11 cellular contexts compared by ENCODE assay signal in the genomic region with DNA sequence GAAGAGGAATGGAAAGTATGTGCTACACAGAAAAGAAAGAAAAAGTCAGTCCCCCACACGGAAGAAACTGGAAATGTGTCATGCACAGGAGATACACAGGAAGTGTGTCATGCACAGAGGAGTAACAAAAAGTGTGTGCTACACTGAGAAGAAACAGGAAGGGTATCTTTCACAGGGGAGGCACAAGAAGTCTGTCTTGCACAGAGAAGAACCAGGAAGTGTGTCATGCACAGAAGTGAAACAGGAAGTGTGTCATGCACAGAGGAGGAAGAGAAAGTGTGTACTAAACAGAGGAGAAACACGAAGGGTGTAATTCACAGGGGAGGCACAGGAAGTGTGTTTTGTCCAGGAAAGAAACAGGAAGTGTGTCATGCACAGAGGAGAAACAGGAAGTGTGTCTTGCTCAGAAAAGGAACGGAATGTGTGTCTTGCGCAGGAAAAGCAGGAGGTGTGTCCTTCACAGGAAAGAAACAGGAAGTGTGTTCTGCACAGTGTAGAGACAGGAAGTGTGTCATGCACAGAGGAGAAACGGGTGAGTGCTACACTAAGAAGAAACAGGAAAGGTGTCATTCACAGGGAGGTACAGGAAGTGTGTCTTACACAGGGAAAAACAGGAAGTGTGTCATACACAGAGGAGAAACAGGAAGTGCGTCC.
A peak's percentile ranks its signal among the peaks of the same experiment; 100 is the strongest.
DNase-seq lines count a peak whose midpoint lies in the region; ATAC-seq and TF ChIP-seq lines count a peak whose summit lies in the region.
"Had no signal": no experiment of that assay in that cellular context is flagged by ENCODE, and none has a peak within 500 bp of the region (broad histone marks: within the 10 kb centered on the region; RNA-seq: fewer than 3 reads in every experiment).

No MANE protein-coding gene starts in this region.

- H3K27ac ChIP-seq in RWPE2 (ENCODE audit: poor library complexity, severe bottlenecking) = peak overlapping the region; percentile 27
- H3K27ac ChIP-seq: SJSA1 had no signal

- no peak overlapping the region for H3K4me3 ChIP-seq in RWPE2 (ENCODE audit: severe bottlenecking)
- H3K4me3 ChIP-seq: SJSA1 had no signal

- DNase-seq in activated CD8-positive, alpha-beta memory T cell treated with anti-CD3 and anti-CD28 coated beads, Interleukin-2, amount 10 ng/mL, durations not matched to agents 7 days and 5 days = no peak
- no peak for DNase-seq in activated CD8-positive, alpha-beta memory T cell treated with anti-CD3 and anti-CD28 coated beads for 24 hours
- DNase-seq in RWPE2 (ENCODE audit: low spot score) = no peak
- no peak for DNase-seq in natural killer cell treated with Interleukin-12 subunit alpha and Interleukin-12 subunit beta and Interleukin-15 and Interleukin-18, amount 100 ng/mL, for 72 hours (ENCODE audit: low spot score)
- no peak for DNase-seq in NCI-H2029 treated with DMSO at 0.1 percent for 48 hours (lab: John Stamatoyannopoulos, UW)
- no peak for DNase-seq in NCI-H2227 treated with DMSO at 0.1 percent for 48 hours (lab: John Stamatoyannopoulos, UW)
- no peak for DNase-seq in hepatic stellate cell (ENCODE audit: low spot score)
- DNase-seq: NCI-H2171 treated with DMSO at 0.1 percent for 48 hours, nephron progenitor cell had no signal

- no peaks in the 10 kb centered on the region for H3K4me1 ChIP-seq in RWPE2 (ENCODE audit: insufficient read depth, poor library complexity, severe bottlenecking)
- H3K4me1 ChIP-seq: SJSA1 had no signal

- H3K9me3 ChIP-seq in RWPE2 (ENCODE audit: severe bottlenecking) = no peaks in the 10 kb centered on the region
- H3K9me3 ChIP-seq: SJSA1 had no signal

- CTCF ChIA-PET in activated CD8-positive, alpha-beta memory T cell treated with anti-CD3 and anti-CD28 coated beads, Interleukin-2, amount 10 ng/mL, durations not matched to agents 7 days and 5 days (lab: Charles Lee) = no interaction called here

- no peaks in the 10 kb centered on the region for H3K36me3 ChIP-seq in RWPE2 (ENCODE audit: low read depth)
- H3K36me3 ChIP-seq: SJSA1 had no signal

- H3K9me3 Mint-ChIP-seq in activated CD8-positive, alpha-beta memory T cell treated with anti-CD3 and anti-CD28 coated beads, Interleukin-2, amount 10 ng/mL, durations not matched to agents 7 days and 5 days (ENCODE audit: low read depth) = no peaks in the 10 kb centered on the region
- peaks cover 9% of the 10 kb centered on the region for H3K9me3 Mint-ChIP-seq in natural killer cell treated with Interleukin-12 subunit alpha and Interleukin-12 subunit beta and Interleukin-15 and Interleukin-18, amount 100 ng/mL, for 72 hours

- no peak overlapping the region for H3K27ac Mint-ChIP-seq in activated CD8-positive, alpha-beta memory T cell treated with anti-CD3 and anti-CD28 coated beads, Interleukin-2, amount 10 ng/mL, durations not matched to agents 7 days and 5 days
- H3K27ac Mint-ChIP-seq in natural killer cell treated with Interleukin-12 subunit alpha and Interleukin-12 subunit beta and Interleukin-15 and Interleukin-18, amount 100 ng/mL, for 72 hours = no peak overlapping the region
- H3K27ac Mint-ChIP-seq: nephron progenitor cell had no signal

- H3K4me3 Mint-ChIP-seq in activated CD8-positive, alpha-beta memory T cell treated with anti-CD3 and anti-CD28 coated beads, Interleukin-2, amount 10 ng/mL, durations not matched to agents 7 days and 5 days = no peak overlapping the region
- H3K4me3 Mint-ChIP-seq in natural killer cell treated with Interleukin-12 subunit alpha and Interleukin-12 subunit beta and Interleukin-15 and Interleukin-18, amount 100 ng/mL, for 72 hours = no peak overlapping the region
- H3K4me3 Mint-ChIP-seq: nephron progenitor cell had no signal

- H3K27me3 Mint-ChIP-seq in activated CD8-positive, alpha-beta memory T cell treated with anti-CD3 and anti-CD28 coated beads, Interleukin-2, amount 10 ng/mL, durations not matched to agents 7 days and 5 days = no peaks in the 10 kb centered on the region
- H3K27me3 Mint-ChIP-seq in natural killer cell treated with Interleukin-12 subunit alpha and Interleukin-12 subunit beta and Interleukin-15 and Interleukin-18, amount 100 ng/mL, for 72 hours = no peaks in the 10 kb centered on the region

- no peaks in the 10 kb centered on the region for H3K27me3 ChIP-seq in RWPE2 (ENCODE audit: insufficient read depth, poor library complexity, severe bottlenecking)
- H3K27me3 ChIP-seq: SJSA1 had no signal

- no peaks in the 10 kb centered on the region for H3K36me3 Mint-ChIP-seq in activated CD8-positive, alpha-beta memory T cell treated with anti-CD3 and anti-CD28 coated beads, Interleukin-2, amount 10 ng/mL, durations not matched to agents 7 days and 5 days
- no peaks in the 10 kb centered on the region for H3K36me3 Mint-ChIP-seq in natural killer cell treated with Interleukin-12 subunit alpha and Interleukin-12 subunit beta and Interleukin-15 and Interleukin-18, amount 100 ng/mL, for 72 hours

- no peak for TF ChIP-seq CTCF in RWPE2 (IDR thresholded peaks at IDR 0.05; ENCODE audit: poor library complexity, severe bottlenecking)

- peak; percentile 51 for ATAC-seq in activated CD8-positive, alpha-beta memory T cell treated with anti-CD3 and anti-CD28 coated beads, Interleukin-2, amount 10 ng/mL, durations not matched to agents 7 days and 5 days
- peak; percentile 28 for ATAC-seq in HG03378 (IDR thresholded peaks at IDR 0.05; ENCODE audit: unreplicated experiment)
- ATAC-seq in RWPE2 (ENCODE audit: low read depth) = no peak
- peak; percentile 49 to 74 for ATAC-seq in natural killer cell treated with Interleukin-12 subunit alpha and Interleukin-12 subunit beta and Interleukin-15 and Interleukin-18, amount 100 ng/mL, for 72 hours

- H3K4me1 Mint-ChIP-seq in activated CD8-positive, alpha-beta memory T cell treated with anti-CD3 and anti-CD28 coated beads, Interleukin-2, amount 10 ng/mL, durations not matched to agents 7 days and 5 days = peaks cover 1% of the 10 kb centered on the region
- H3K4me1 Mint-ChIP-seq in natural killer cell treated with Interleukin-12 subunit alpha and Interleukin-12 subunit beta and Interleukin-15 and Interleukin-18, amount 100 ng/mL, for 72 hours (ENCODE audit: low read depth in 2 of 2) = no peaks in the 10 kb centered on the region
